ENCODE assay signal across 22 cellular contexts in the genomic region with DNA sequence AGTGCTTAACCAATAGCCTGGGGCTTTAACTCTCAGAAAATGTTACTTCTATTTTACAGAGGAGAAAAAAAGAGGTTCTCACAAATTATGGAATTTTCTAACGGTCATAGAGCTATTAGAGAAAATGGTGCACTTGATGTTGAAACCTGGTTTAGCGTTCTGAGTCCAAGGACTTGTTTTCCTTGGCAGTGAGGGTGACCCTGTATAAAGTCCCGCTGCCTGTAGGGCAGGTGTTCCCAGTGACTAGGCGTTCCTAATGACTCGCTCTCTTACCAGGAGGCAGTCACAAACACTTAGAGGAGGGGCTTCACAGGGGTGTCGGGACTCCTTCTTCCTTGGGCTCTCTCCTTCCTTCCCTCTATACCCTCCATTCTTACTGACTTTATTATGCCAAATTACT.
"Had no signal": no experiment of that assay in that cellular context is flagged by ENCODE, and none has a peak within 500 bp of the region (broad histone marks: within the 10 kb centered on the region; RNA-seq: fewer than 3 reads in every experiment).

No MANE protein-coding gene starts in this region.

- H3K4me3 Mint-ChIP-seq: mesothelial cell of epicardium, naive B cell had no signal

- H3K4me1 ChIP-seq: esophagus muscularis mucosa, foreskin keratinocyte, gastroesophageal sphincter, heart right ventricle, left ventricle myocardium inferior, lower lobe of right lung had no signal

- H3K36me3 ChIP-seq: esophagus muscularis mucosa, gastroesophageal sphincter, heart right ventricle, left ventricle myocardium inferior, lower lobe of right lung had no signal

- H3K9me3 ChIP-seq: gastroesophageal sphincter, heart right ventricle, left ventricle myocardium inferior, lower lobe of right lung, mucosa of descending colon had no signal

- H3K36me3 Mint-ChIP-seq: mesothelial cell of epicardium had no signal

- DNase-seq: dermis blood vessel endothelial cell; dorsolateral prefrontal cortex; effector CD4-positive, alpha-beta T cell; effector memory CD4-positive, alpha-beta T cell; foreskin keratinocyte; heart right ventricle; hippocampal formation; left cardiac atrium; left ventricle myocardium inferior; lower lobe of right lung; mesenchymal stem cell; mucosa of descending colon; naive B cell had no signal

- FAIRE-seq: colon, endothelial cell of umbilical vein, frontal cortex, islet of Langerhans, keratinocyte had no signal

- H3K9me3 Mint-ChIP-seq: mesothelial cell of epicardium had no signal

- H3K4me3 ChIP-seq: coronary artery, dorsolateral prefrontal cortex, esophagus muscularis mucosa, gastroesophageal sphincter, heart right ventricle, left ventricle myocardium inferior, lower lobe of right lung, mucosa of descending colon had no signal

- H3K27ac Mint-ChIP-seq: mesothelial cell of epicardium had no signal

- H3K4me1 Mint-ChIP-seq: mesothelial cell of epicardium, naive B cell had no signal

- ATAC-seq: foreskin keratinocyte, gastroesophageal sphincter, heart right ventricle, left cardiac atrium, lower lobe of right lung, mucosa of descending colon had no signal

- H3K27me3 ChIP-seq: dorsolateral prefrontal cortex, foreskin keratinocyte had no signal

- H3K27ac ChIP-seq: coronary artery, dorsolateral prefrontal cortex, esophagus muscularis mucosa, foreskin keratinocyte, gastroesophageal sphincter, heart right ventricle, left ventricle myocardium inferior, lower lobe of right lung had no signal
